In genomic region chr6:164455835-164456234, GRCh38 we compare ENCODE assay signal across 19 cellular contexts.
"Had no signal": no experiment of that assay in that cellular context is flagged by ENCODE, and none has a peak within 500 bp of the region (broad histone marks: within the 10 kb centered on the region; RNA-seq: fewer than 3 reads in every experiment).

No MANE protein-coding gene starts in this region.

- H3K4me1 ChIP-seq: body of pancreas, left lung, right atrium auricular region, suprapubic skin had no signal

- H3K27me3 Mint-ChIP-seq: activated naive CD8-positive, alpha-beta T cell; naive thymus-derived CD8-positive, alpha-beta T cell; stimulated activated naive CD8-positive, alpha-beta T cell treated with anti-CD3 and anti-CD28 coated beads, Interleukin-15, Interleukin-2, amounts not matched to agents 100 ng/mL and 50 ng/mL, for 24 hours; type B pancreatic cell had no signal

- ATAC-seq: activated CD4-positive, CD25-positive, alpha-beta regulatory T cell treated with anti-CD3 and anti-CD28 coated beads, Interleukin-2, amount 50 U/mL, for 24 hours; body of pancreas; esophagus mucosa; left lung; naive thymus-derived CD8-positive, alpha-beta T cell had no signal

- H3K27ac Mint-ChIP-seq: activated naive CD8-positive, alpha-beta T cell; naive thymus-derived CD8-positive, alpha-beta T cell; stimulated activated naive CD8-positive, alpha-beta T cell treated with anti-CD3 and anti-CD28 coated beads, Interleukin-15, Interleukin-2, amounts not matched to agents 100 ng/mL and 50 ng/mL, for 24 hours; type B pancreatic cell had no signal

- H3K4me3 Mint-ChIP-seq: activated naive CD8-positive, alpha-beta T cell; naive thymus-derived CD8-positive, alpha-beta T cell; stimulated activated naive CD8-positive, alpha-beta T cell treated with anti-CD3 and anti-CD28 coated beads, Interleukin-15, Interleukin-2, amounts not matched to agents 100 ng/mL and 50 ng/mL, for 24 hours; type B pancreatic cell had no signal

- H3K9me3 Mint-ChIP-seq: stimulated activated naive CD8-positive, alpha-beta T cell treated with anti-CD3 and anti-CD28 coated beads, Interleukin-15, Interleukin-2, amounts not matched to agents 100 ng/mL and 50 ng/mL, for 24 hours; type B pancreatic cell had no signal

- H3K36me3 ChIP-seq: left lung, right atrium auricular region, suprapubic skin had no signal

- H3K4me1 Mint-ChIP-seq: naive thymus-derived CD8-positive, alpha-beta T cell had no signal

- DNase-seq: activated CD4-positive, alpha-beta T cell treated with anti-CD3 and anti-CD28 coated beads, Interleukin-2, amount 50 U/mL, for 1 hour; activated CD8-positive, alpha-beta memory T cell treated with anti-CD3 and anti-CD28 coated beads for 24 hours; activated gamma-delta T cell treated with Interleukin-2 at 50 U/mL for 16 hours; amygdala; body of pancreas; caudate nucleus; kidney; left lung; mammary epithelial cell; naive thymus-derived CD8-positive, alpha-beta T cell; posterior cingulate gyrus; small intestine had no signal

- H3K4me3 ChIP-seq: body of pancreas, left lung, right atrium auricular region, suprapubic skin had no signal

- H3K27me3 ChIP-seq: body of pancreas, left lung, right atrium auricular region, suprapubic skin had no signal

- H3K27ac ChIP-seq: body of pancreas, left lung, right atrium auricular region, suprapubic skin had no signal

- H3K36me3 Mint-ChIP-seq: activated naive CD8-positive, alpha-beta T cell; naive thymus-derived CD8-positive, alpha-beta T cell; type B pancreatic cell had no signal
